1 cellular context compared by ENCODE assay signal in genomic region chr12:92571844-92572543, GRCh38.
TF ChIP-seq lines count a peak whose summit lies in the region.

No MANE protein-coding gene starts in this region.

TF ChIP-seq in A549, 52 proteins besides CTCF, POLR2A, EP300 and RAD21 (continued from another document):
- no peak for TF ChIP-seq REST (IDR thresholded peaks at IDR 0.05)
- no peak for TF ChIP-seq EHF (CRISPR knock-in tag; IDR thresholded peaks at IDR 0.05)
- no peak for TF ChIP-seq CEBPB (IDR thresholded peaks at IDR 0.05)
- TF ChIP-seq E2F6 (IDR thresholded peaks at IDR 0.05; ENCODE audit: borderline replicate concordance, low read depth), result no peak
- no peak for TF ChIP-seq FOSB (CRISPR knock-in tag; IDR thresholded peaks at IDR 0.05)
- TF ChIP-seq NR3C1 (IDR thresholded peaks at IDR 0.05), result no peak
- no peak for TF ChIP-seq ZNF302 (CRISPR knock-in tag; IDR thresholded peaks at IDR 0.05)
